ENCODE assay signal across 16 cellular contexts in genomic region chr18:57901819-57902600, GRCh38.
DNase-seq lines count a peak whose midpoint lies in the region; ATAC-seq, FAIRE-seq and TF ChIP-seq lines count a peak whose summit lies in the region.
"Had no signal": no experiment of that assay in that cellular context is flagged by ENCODE, and none has a peak within 500 bp of the region (broad histone marks: within the 10 kb centered on the region; RNA-seq: fewer than 3 reads in every experiment).

No MANE protein-coding gene starts in this region.

- WGBS in small intestine, 3 donors, result 26 to 69% (median 38%) methylated on average over 11 of the region's 11 CpGs

- no peaks in the 10 kb centered on the region for H3K9me3 ChIP-seq in small intestine (ENCODE audit: control insufficient read depth, low read depth)
- H3K9me3 ChIP-seq: BLaER1 had no signal

- H3K27me3 ChIP-seq in foreskin keratinocyte, result no peaks in the 10 kb centered on the region
- no peaks in the 10 kb centered on the region for H3K27me3 ChIP-seq in small intestine (ENCODE audit: control insufficient read depth in 2 of 2, insufficient read depth in 2 of 2, low read length in 2 of 2)
- H3K27me3 ChIP-seq: BLaER1 had no signal

- H3K4me3 ChIP-seq in small intestine (ENCODE audit: low read depth in 1 of 2, low read length in 2 of 2), result no peak overlapping the region
- H3K4me3 ChIP-seq: BLaER1 had no signal

- peak; percentile 16 for DNase-seq in HuH-7.5 (ENCODE audit: low spot score)
- DNase-seq in SHP77 (lab: John Stamatoyannopoulos, UW), result peak; percentile 75 to 90
- DNase-seq in foreskin keratinocyte, result peak; percentile 98 to 99
- DNase-seq in small intestine, result peak; percentile 88
- DNase-seq in omental fat pad (ENCODE audit: low spot score), result no peak
- DNase-seq: activated CD4-positive, alpha-beta T cell treated with anti-CD3 and anti-CD28 coated beads for 36 hours; activated T-cell treated with anti-CD3 and anti-CD28 coated beads, Interleukin-2, amount 50 U/mL, for 72 hours; aorta; Kasumi-1; T-helper 1 cell had no signal

- peak; percentile 89 for ATAC-seq in foreskin keratinocyte
- ATAC-seq in GM19463 (IDR thresholded peaks at IDR 0.05; ENCODE audit: unreplicated experiment), result no peak
- ATAC-seq in GM19351 (IDR thresholded peaks at IDR 0.05; ENCODE audit: unreplicated experiment), result no peak
- ATAC-seq in omental fat pad (ENCODE audit: low FRiP score), result no peak
- ATAC-seq: activated CD4-positive, alpha-beta T cell treated with anti-CD3 and anti-CD28 coated beads for 36 hours; activated T-cell treated with anti-CD3 and anti-CD28 coated beads, Interleukin-2, amount 50 U/mL, for 72 hours had no signal

- H3K4me1 ChIP-seq in foreskin keratinocyte, result peaks cover 9% of the 10 kb centered on the region
- peaks cover 0 to 3% of the 10 kb centered on the region in 2 donors for H3K4me1 ChIP-seq in small intestine (ENCODE audit: control insufficient read depth in 2 of 2, insufficient read depth in 1 of 2, low read depth in 1 of 2, low read length in 1 of 2)
- H3K4me1 ChIP-seq: BLaER1 had no signal

- no peaks in the 10 kb centered on the region for H3K36me3 ChIP-seq in small intestine (ENCODE audit: control insufficient read depth in 2 of 2, insufficient read depth in 2 of 2, low read length in 2 of 2)
- H3K36me3 ChIP-seq: BLaER1 had no signal

- no peak for TF ChIP-seq CTCF in foreskin keratinocyte (conservative IDR thresholded peaks at IDR 0.05)
- no peak for TF ChIP-seq CTCF in omental fat pad (IDR thresholded peaks at IDR 0.05)

- no peak for FAIRE-seq in small intestine (lab: Jason Lieb, UNC)
- FAIRE-seq: frontal cortex, GM12891, H54 had no signal

- H3K27ac ChIP-seq in foreskin keratinocyte (peak overlapping the region; percentile 78), small intestine (ENCODE audit: low read depth in 1 of 2, low read length in 1 of 2) (peak overlapping the region; percentile 63 to 86)
- H3K27ac ChIP-seq: BLaER1 had no signal
